In the genomic region with DNA sequence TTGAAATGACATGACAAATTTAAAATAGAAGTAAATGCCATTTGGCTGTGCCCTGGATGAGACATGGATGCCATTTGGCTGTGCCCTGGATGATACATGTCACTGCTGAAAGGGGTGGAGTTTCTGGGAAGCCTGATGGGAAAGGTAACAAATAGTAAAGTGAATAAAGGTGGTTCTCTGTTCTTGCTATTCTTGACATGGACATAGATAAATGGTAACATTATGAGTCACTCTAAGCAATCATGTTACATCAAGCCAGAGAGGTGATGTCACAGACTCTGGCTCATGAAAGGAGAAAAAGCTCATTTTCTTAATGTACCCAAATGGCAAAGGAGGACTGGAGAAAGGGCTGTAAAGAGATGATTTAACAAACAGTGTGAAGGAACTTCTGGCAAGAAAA, we compare ENCODE assay signal across 14 cellular contexts.
DNase-seq lines count a peak whose midpoint lies in the region; ATAC-seq, FAIRE-seq and TF ChIP-seq lines count a peak whose summit lies in the region.
"Had no signal": no experiment of that assay in that cellular context is flagged by ENCODE, and none has a peak within 500 bp of the region (broad histone marks: within the 10 kb centered on the region; RNA-seq: fewer than 3 reads in every experiment).

No MANE protein-coding gene starts in this region.

- TF ChIP-seq RAD21 in A549 (conservative IDR thresholded peaks at IDR 0.05 in 1 of 2, IDR thresholded peaks at IDR 0.05 in 1 of 2) = no peak

- H3K9ac ChIP-seq in adipocyte (ENCODE audit: low read length) = no peak overlapping the region

- DNase-seq in A549 (ENCODE audit: low read depth in 1 of 2, low spot score in 1 of 2) (peak; percentile 7 to 29), HPDE6-E6E7 (ENCODE audit: extremely low spot score) (peak; percentile 55), adipocyte (ENCODE audit: low read depth) (peak; percentile 33), foreskin keratinocyte (peak; percentile 81 to 89)
- DNase-seq in activated T-helper 2 cell treated with anti-CD3 and anti-CD28 coated beads, Interferon-gamma antibody, Interleukin-2, Interleukin-4, amounts not matched to agents 10 μg/mL and 5 μg/mL and 100 μg/mL, durations not matched to agents 14 hours and 24 hours and 36 hours (ENCODE audit: low spot score) = no peak
- no peak for DNase-seq in stimulated activated naive CD8-positive, alpha-beta T cell treated with anti-CD3 and anti-CD28 coated beads, Interleukin-15, Interleukin-2, amounts not matched to agents 100 U/mL and 50 U/mL, for 24 hours
- no peak for DNase-seq in activated CD4-positive, alpha-beta T cell treated with anti-CD3 and anti-CD28 coated beads, Interleukin-2, amount 10 ng/mL, durations not matched to agents 7 days and 5 days
- DNase-seq: Calu3, NCI-H2227 treated with DMSO at 0.1 percent for 48 hours, transverse colon had no signal

- TF ChIP-seq EP300 in A549 (IDR thresholded peaks at IDR 0.05) = no peak

- intact Hi-C loops in activated T-helper 2 cell treated with anti-CD3 and anti-CD28 coated beads, Interferon-gamma antibody, Interleukin-2, Interleukin-4, amounts not matched to agents 10 μg/mL and 5 μg/mL and 100 μg/mL, durations not matched to agents 14 hours and 24 hours and 36 hours (cut with micrococcal nuclease) = no loop called here

- TF ChIP-seq CTCF in A549 (IDR thresholded peaks at IDR 0.05) (no peak), foreskin keratinocyte (conservative IDR thresholded peaks at IDR 0.05) (no peak)

- H3K27ac Mint-ChIP-seq in activated T-helper 2 cell treated with anti-CD3 and anti-CD28 coated beads, Interferon-gamma antibody, Interleukin-2, Interleukin-4, amounts not matched to agents 10 μg/mL and 5 μg/mL and 100 μg/mL, durations not matched to agents 14 hours and 24 hours and 36 hours = no peak overlapping the region
- no peak overlapping the region for H3K27ac Mint-ChIP-seq in activated CD4-positive, alpha-beta T cell treated with anti-CD3 and anti-CD28 coated beads, Interleukin-2, amount 10 ng/mL, durations not matched to agents 7 days and 5 days

- H3K4me1 ChIP-seq in A549 (peaks cover 10% of the 10 kb centered on the region), adipocyte (ENCODE audit: control insufficient read depth, insufficient read depth, low read length) (no peaks in the 10 kb centered on the region), foreskin keratinocyte (peaks cover 26% of the 10 kb centered on the region)
- H3K4me1 ChIP-seq: transverse colon had no signal

- ATAC-seq in A549 = peak; percentile 79 to 80
- peak; percentile 90 for ATAC-seq in foreskin keratinocyte
- no peak for ATAC-seq in stimulated activated naive CD8-positive, alpha-beta T cell treated with anti-CD3 and anti-CD28 coated beads, Interleukin-15, Interleukin-2, amounts not matched to agents 100 U/mL and 50 U/mL, for 24 hours
- no peak for ATAC-seq in GM19035 (IDR thresholded peaks at IDR 0.05; ENCODE audit: unreplicated experiment)

- H3K27me3 ChIP-seq in adipocyte (replicated peaks; ENCODE audit: control insufficient read depth, insufficient read depth, low read length) (no peaks in the 10 kb centered on the region), foreskin keratinocyte (no peaks in the 10 kb centered on the region)
- H3K27me3 ChIP-seq: neutrophil, transverse colon had no signal

- H3K4me3 Mint-ChIP-seq in activated T-helper 2 cell treated with anti-CD3 and anti-CD28 coated beads, Interferon-gamma antibody, Interleukin-2, Interleukin-4, amounts not matched to agents 10 μg/mL and 5 μg/mL and 100 μg/mL, durations not matched to agents 14 hours and 24 hours and 36 hours (ENCODE audit: low read depth) = no peak overlapping the region
- no peak overlapping the region for H3K4me3 Mint-ChIP-seq in activated CD4-positive, alpha-beta T cell treated with anti-CD3 and anti-CD28 coated beads, Interleukin-2, amount 10 ng/mL, durations not matched to agents 7 days and 5 days
- H3K4me3 Mint-ChIP-seq: brain had no signal

- H3K27me3 Mint-ChIP-seq in activated T-helper 2 cell treated with anti-CD3 and anti-CD28 coated beads, Interferon-gamma antibody, Interleukin-2, Interleukin-4, amounts not matched to agents 10 μg/mL and 5 μg/mL and 100 μg/mL, durations not matched to agents 14 hours and 24 hours and 36 hours (ENCODE audit: low read depth) = peaks cover 18% of the 10 kb centered on the region
- H3K27me3 Mint-ChIP-seq in activated CD4-positive, alpha-beta T cell treated with anti-CD3 and anti-CD28 coated beads, Interleukin-2, amount 10 ng/mL, durations not matched to agents 7 days and 5 days = peaks cover 13% of the 10 kb centered on the region
- H3K27me3 Mint-ChIP-seq: brain had no signal

- no peaks in the 10 kb centered on the region for H3K36me3 Mint-ChIP-seq in activated T-helper 2 cell treated with anti-CD3 and anti-CD28 coated beads, Interferon-gamma antibody, Interleukin-2, Interleukin-4, amounts not matched to agents 10 μg/mL and 5 μg/mL and 100 μg/mL, durations not matched to agents 14 hours and 24 hours and 36 hours (ENCODE audit: low read depth)
- H3K36me3 Mint-ChIP-seq in activated CD4-positive, alpha-beta T cell treated with anti-CD3 and anti-CD28 coated beads, Interleukin-2, amount 10 ng/mL, durations not matched to agents 7 days and 5 days (ENCODE audit: low read depth) = no peaks in the 10 kb centered on the region
- H3K36me3 Mint-ChIP-seq: brain had no signal

- CTCF ChIA-PET in A549 (lab: Yijun Ruan, JAX) = interaction anchor here (0.8 to 1.9 kb wide), 5 partner anchors 9 to 105 kb away, joined by 3 to 5 read pairs (median 4); no protein-coding TSS in a partner anchor
- CTCF ChIA-PET in activated CD4-positive, alpha-beta T cell treated with anti-CD3 and anti-CD28 coated beads, Interleukin-2, amount 10 ng/mL, durations not matched to agents 7 days and 5 days (lab: Charles Lee) = no interaction called here

- peaks cover 2% of the 10 kb centered on the region for H3K4me1 Mint-ChIP-seq in activated T-helper 2 cell treated with anti-CD3 and anti-CD28 coated beads, Interferon-gamma antibody, Interleukin-2, Interleukin-4, amounts not matched to agents 10 μg/mL and 5 μg/mL and 100 μg/mL, durations not matched to agents 14 hours and 24 hours and 36 hours (ENCODE audit: low read depth)
- H3K4me1 Mint-ChIP-seq in activated CD4-positive, alpha-beta T cell treated with anti-CD3 and anti-CD28 coated beads, Interleukin-2, amount 10 ng/mL, durations not matched to agents 7 days and 5 days = no peaks in the 10 kb centered on the region

- H3K4me2 ChIP-seq in A549 = peak overlapping the region; percentile 39

- no peak for TF ChIP-seq POLR2A in A549 (IDR thresholded peaks at IDR 0.05; ENCODE audit: low read length)

- peaks cover 3% of the 10 kb centered on the region; the same call in 1 of the 3 replicates for H3K9me3 ChIP-seq in A549
- no peaks in the 10 kb centered on the region for H3K9me3 ChIP-seq in adipocyte (ENCODE audit: control insufficient read depth, low read length)
- H3K9me3 ChIP-seq: neutrophil had no signal

- H3K4me3 ChIP-seq in A549 (no peak overlapping the region), adipocyte (ENCODE audit: low read length) (no peak overlapping the region)
- H3K4me3 ChIP-seq: lung, transverse colon had no signal

- POLR2A ChIA-PET in A549 (lab: Yijun Ruan, JAX) = no interaction called here
- POLR2A ChIA-PET in activated CD4-positive, alpha-beta T cell treated with anti-CD3 and anti-CD28 coated beads, Interleukin-2, amount 10 ng/mL, durations not matched to agents 7 days and 5 days (lab: Charles Lee) = no interaction called here

- no peaks in the 10 kb centered on the region for H3K36me3 ChIP-seq in adipocyte (ENCODE audit: control insufficient read depth, insufficient read depth, low read length, severe bottlenecking)
- H3K36me3 ChIP-seq: neutrophil, transverse colon had no signal

- FAIRE-seq in A549 (lab: Jason Lieb, UNC) = no peak

- peaks cover 10% of the 10 kb centered on the region for H3K9me3 Mint-ChIP-seq in activated T-helper 2 cell treated with anti-CD3 and anti-CD28 coated beads, Interferon-gamma antibody, Interleukin-2, Interleukin-4, amounts not matched to agents 10 μg/mL and 5 μg/mL and 100 μg/mL, durations not matched to agents 14 hours and 24 hours and 36 hours
- H3K9me3 Mint-ChIP-seq in activated CD4-positive, alpha-beta T cell treated with anti-CD3 and anti-CD28 coated beads, Interleukin-2, amount 10 ng/mL, durations not matched to agents 7 days and 5 days = peaks cover 4% of the 10 kb centered on the region

- H3K27ac ChIP-seq in A549 (no peak overlapping the region), foreskin keratinocyte (no peak overlapping the region)
- H3K27ac ChIP-seq: neutrophil, transverse colon had no signal

TF ChIP-seq in A549, 52 proteins besides CTCF, POLR2A, EP300 and RAD21:
- TF ChIP-seq FOSL2 (IDR thresholded peaks at IDR 0.05) (no peak), FOSL2 (CRISPR knock-in tag; IDR thresholded peaks at IDR 0.05) (peak; percentile 81), ZFP36 (IDR thresholded peaks at IDR 0.05; ENCODE audit: borderline replicate concordance, partially characterized antibody) (no peak), TFCP2L1 (CRISPR knock-in tag; IDR thresholded peaks at IDR 0.05) (no peak), MAFK (IDR thresholded peaks at IDR 0.05; ENCODE audit: partially characterized antibody) (no peak), CHD4 (IDR thresholded peaks at IDR 0.05; ENCODE audit: borderline replicate concordance) (no peak), JUNB (IDR thresholded peaks at IDR 0.05) (peak; percentile 35; the same call in 1 of the 2 replicates)
- TF ChIP-seq, protein P1, sequence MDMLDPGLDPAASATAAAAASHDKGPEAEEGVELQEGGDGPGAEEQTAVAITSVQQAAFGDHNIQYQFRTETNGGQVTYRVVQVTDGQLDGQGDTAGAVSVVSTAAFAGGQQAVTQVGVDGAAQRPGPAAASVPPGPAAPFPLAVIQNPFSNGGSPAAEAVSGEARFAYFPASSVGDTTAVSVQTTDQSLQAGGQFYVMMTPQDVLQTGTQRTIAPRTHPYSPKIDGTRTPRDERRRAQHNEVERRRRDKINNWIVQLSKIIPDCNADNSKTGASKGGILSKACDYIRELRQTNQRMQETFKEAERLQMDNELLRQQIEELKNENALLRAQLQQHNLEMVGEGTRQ (IDR thresholded peaks at IDR 0.05) = no peak
TF ChIP-seq in A549: peak in this region for 2.

Comparison
In these comparisons a context has a peak if more than half of its experiments do, and no peak if none do; other contexts are left out.
1. ATAC-seq: peak in A549 (2 of 2) and foreskin keratinocyte (single experiment); none in stimulated activated naive CD8-positive, alpha-beta T cell treated with anti-CD3 and anti-CD28 coated beads, Interleukin-15, Interleukin-2, amounts not matched to agents 100 U/mL and 50 U/mL, for 24 hours (single experiment) and GM19035 (single experiment).
2. DNase-seq: peak in A549 (2 of 2), HPDE6-E6E7 (single experiment), adipocyte (single experiment) and foreskin keratinocyte (2 of 2); none in activated T-helper 2 cell treated with anti-CD3 and anti-CD28 coated beads, Interferon-gamma antibody, Interleukin-2, Interleukin-4, amounts not matched to agents 10 μg/mL and 5 μg/mL and 100 μg/mL, durations not matched to agents 14 hours and 24 hours and 36 hours (single experiment), stimulated activated naive CD8-positive, alpha-beta T cell treated with anti-CD3 and anti-CD28 coated beads, Interleukin-15, Interleukin-2, amounts not matched to agents 100 U/mL and 50 U/mL, for 24 hours (single experiment) and activated CD4-positive, alpha-beta T cell treated with anti-CD3 and anti-CD28 coated beads, Interleukin-2, amount 10 ng/mL, durations not matched to agents 7 days and 5 days (single experiment).